8 cellular contexts compared by ENCODE assay signal in genomic region chr12:120199595-120200306, GRCh38. TPM values are rescaled to one million over a fixed set of nuclear protein-coding genes. Genes with fewer than 3 reads are reported as not detected.
A peak's percentile ranks its signal among the peaks of the same experiment; 100 is the strongest.
DNase-seq lines count a peak whose midpoint lies in the region; ATAC-seq and TF ChIP-seq lines count a peak whose summit lies in the region.

No MANE protein-coding gene starts in this region.

- DNase-seq in stimulated activated CD4-positive, alpha-beta T cell treated with anti-CD3 and anti-CD28 coated beads, Interleukin-12 subunit alpha, Interleukin-12 subunit beta, amount 100 ng/mL, for 4 hours, result peak; percentile 39
- no peak for DNase-seq in stimulated activated CD4-positive, alpha-beta T cell treated with anti-CD3 and anti-CD28 coated beads, Interleukin-2, amount 100 ng/mL, for 48 hours
- peak; percentile 48 to 64 for DNase-seq in activated CD4-positive, alpha-beta T cell treated with anti-CD3 and anti-CD28 coated beads, Interleukin-2, amount 50 U/mL, for 48 hours
- DNase-seq in fibroblast of gingiva (ENCODE audit: low read depth) (peak; percentile 99), osteocyte (ENCODE audit: extremely low spot score, unreplicated experiment) (no peak), NCI-H146 (lab: John Stamatoyannopoulos, UW) (no peak), GOT3 (lab: John Stamatoyannopoulos, UW) (no peak)

- no peaks in the 10 kb centered on the region for H3K9me3 Mint-ChIP-seq in osteocyte (ENCODE audit: unreplicated experiment)

- peak overlapping the region; percentile 96 for H3K4me3 Mint-ChIP-seq in osteocyte (ENCODE audit: unreplicated experiment)

- peak overlapping the region; percentile 98 for H3K27ac Mint-ChIP-seq in osteocyte (ENCODE audit: unreplicated experiment)

- no peak for TF ChIP-seq CTCF in osteocyte (IDR thresholded peaks at IDR 0.05)

- no peaks in the 10 kb centered on the region for H3K27me3 Mint-ChIP-seq in osteocyte (ENCODE audit: unreplicated experiment)

- H3K36me3 Mint-ChIP-seq in osteocyte (ENCODE audit: unreplicated experiment), result peaks cover 20% of the 10 kb centered on the region

- peaks cover 43% of the 10 kb centered on the region for H3K4me1 Mint-ChIP-seq in osteocyte (ENCODE audit: unreplicated experiment)

- no peak for ATAC-seq in HG03139 (IDR thresholded peaks at IDR 0.05; ENCODE audit: unreplicated experiment)

RNA-seq across cellular contexts. Expression of gene RPLP0, which starts 1.2 kb away (rescaled TPM):
- total RNA-seq in osteocyte, result 2,037 TPM in 2 replicates

RNA-seq across cellular contexts. Expression of gene GCN1, which starts 5.2 kb away (rescaled TPM):
- 106 and 115 TPM in 2 replicates for total RNA-seq in osteocyte

Comparison
In these comparisons a context has a peak if more than half of its experiments do, and no peak if none do; other contexts are left out.
1. DNase-seq: peak in stimulated activated CD4-positive, alpha-beta T cell treated with anti-CD3 and anti-CD28 coated beads, Interleukin-12 subunit alpha, Interleukin-12 subunit beta, amount 100 ng/mL, for 4 hours (single experiment), activated CD4-positive, alpha-beta T cell treated with anti-CD3 and anti-CD28 coated beads, Interleukin-2, amount 50 U/mL, for 48 hours (2 of 2) and fibroblast of gingiva (single experiment); none in stimulated activated CD4-positive, alpha-beta T cell treated with anti-CD3 and anti-CD28 coated beads, Interleukin-2, amount 100 ng/mL, for 48 hours (0 of 2), osteocyte (single experiment), NCI-H146 (single experiment) and GOT3 (single experiment).